24 cellular contexts compared by ENCODE assay signal in genomic region chr15:67331676-67332075, GRCh38.
A peak's percentile ranks its signal among the peaks of the same experiment; 100 is the strongest.
DNase-seq lines count a peak whose midpoint lies in the region; ATAC-seq and TF ChIP-seq lines count a peak whose summit lies in the region.
"Had no signal": no experiment of that assay in that cellular context is flagged by ENCODE, and none has a peak within 500 bp of the region (broad histone marks: within the 10 kb centered on the region; RNA-seq: fewer than 3 reads in every experiment).

No MANE protein-coding gene starts in this region.

- H3K9me3 ChIP-seq in right atrium auricular region = peaks cover 0 to 14% of the 10 kb centered on the region in 2 donors
- H3K9me3 ChIP-seq: gastroesophageal sphincter had no signal

- H3K36me3 ChIP-seq in right atrium auricular region = no peaks in the 10 kb centered on the region
- H3K36me3 ChIP-seq: BLaER1 treated with 17β-estradiol and CSF1 and Interleukin-3, amounts not matched to agents 10 nM and 100 nM; gastroesophageal sphincter; SJSA1; transverse colon had no signal

- no peak for DNase-seq in Right ventricle myocardium inferior (ENCODE audit: missing footprints)
- DNase-seq in right atrium auricular region (ENCODE audit: low spot score) = no peak
- DNase-seq in amniotic epithelial cell (ENCODE audit: low read depth) = peak; percentile 75
- peak; percentile 18 for DNase-seq in left cardiac atrium
- no peak for DNase-seq in NCI-H187 treated with DMSO at 0.1 percent for 48 hours (lab: John Stamatoyannopoulos, UW)
- no peak for DNase-seq in NCI-H1694 treated with DMSO at 0.1 percent for 48 hours (lab: John Stamatoyannopoulos, UW)
- DNase-seq: activated CD8-positive, alpha-beta memory T cell treated with anti-CD3 and anti-CD28 coated beads, Interleukin-2, amount 50 U/mL, for 4 hours; activated effector memory CD4-positive, alpha-beta T cell treated with Interleukin-2 at 50 U/mL for 16 hours; dermis blood vessel endothelial cell; left colon; midbrain; NCI-H2029; NCI-H345; PC-9; small intestine; stimulated activated CD4-positive, alpha-beta T cell treated with anti-CD3 and anti-CD28 coated beads, Interleukin-2, amount 100 ng/mL, for 48 hours; stimulated activated naive CD8-positive, alpha-beta T cell treated with anti-CD3 and anti-CD28 coated beads, Interleukin-15, Interleukin-2, amounts not matched to agents 100 U/mL and 50 U/mL, for 24 hours; transverse colon had no signal

- no peak overlapping the region for H3K4me3 ChIP-seq in right atrium auricular region
- H3K4me3 ChIP-seq: BLaER1 treated with 17β-estradiol and CSF1 and Interleukin-3, amounts not matched to agents 10 nM and 100 nM; gastroesophageal sphincter; PC-9; SJSA1; transverse colon had no signal

- H3K4me1 ChIP-seq in right atrium auricular region = no peaks in the 10 kb centered on the region
- H3K4me1 ChIP-seq: BLaER1 treated with 17β-estradiol and CSF1 and Interleukin-3, amounts not matched to agents 10 nM and 100 nM; gastroesophageal sphincter; SJSA1; transverse colon had no signal

- no peak overlapping the region for H3K27ac ChIP-seq in right atrium auricular region
- H3K27ac ChIP-seq: 22Rv1; BLaER1 treated with 17β-estradiol and CSF1 and Interleukin-3, amounts not matched to agents 10 nM and 100 nM; gastroesophageal sphincter; PC-9; SJSA1; transverse colon had no signal

- no peak for TF ChIP-seq CTCF in right atrium auricular region (IDR thresholded peaks at IDR 0.05)

- no peaks in the 10 kb centered on the region for H3K27me3 ChIP-seq in right atrium auricular region
- H3K27me3 ChIP-seq: BLaER1 treated with 17β-estradiol and CSF1 and Interleukin-3, amounts not matched to agents 10 nM and 100 nM; gastroesophageal sphincter; transverse colon had no signal

- ATAC-seq in Right ventricle myocardium inferior = peak; percentile 94
- peak; percentile 67 to 82 for ATAC-seq in left cardiac atrium
- ATAC-seq in HG03521 (IDR thresholded peaks at IDR 0.05; ENCODE audit: unreplicated experiment) = no peak
- ATAC-seq in GM18502 (IDR thresholded peaks at IDR 0.05; ENCODE audit: poor library complexity, unreplicated experiment) = no peak
- ATAC-seq: gastroesophageal sphincter; left colon; stimulated activated naive CD8-positive, alpha-beta T cell treated with anti-CD3 and anti-CD28 coated beads, Interleukin-15, Interleukin-2, amounts not matched to agents 100 U/mL and 50 U/mL, for 24 hours had no signal

- intact Hi-C loops in Right ventricle myocardium inferior (cut with DNase I) (no loop called here), left cardiac atrium (cut with DNase I) (no loop called here)

Comparison
In these comparisons a context has a peak if more than half of its experiments do, and no peak if none do; other contexts are left out.
1. DNase-seq: peak in amniotic epithelial cell (single experiment) and left cardiac atrium (single experiment); none in Right ventricle myocardium inferior (single experiment), right atrium auricular region (single experiment), NCI-H187 treated with DMSO at 0.1 percent for 48 hours (single experiment) and NCI-H1694 treated with DMSO at 0.1 percent for 48 hours (single experiment).
2. ATAC-seq: peak in Right ventricle myocardium inferior (single experiment) and left cardiac atrium (2 of 2); none in HG03521 (single experiment) and GM18502 (single experiment).